ENCODE assay signal across 9 cellular contexts in the genomic region with DNA sequence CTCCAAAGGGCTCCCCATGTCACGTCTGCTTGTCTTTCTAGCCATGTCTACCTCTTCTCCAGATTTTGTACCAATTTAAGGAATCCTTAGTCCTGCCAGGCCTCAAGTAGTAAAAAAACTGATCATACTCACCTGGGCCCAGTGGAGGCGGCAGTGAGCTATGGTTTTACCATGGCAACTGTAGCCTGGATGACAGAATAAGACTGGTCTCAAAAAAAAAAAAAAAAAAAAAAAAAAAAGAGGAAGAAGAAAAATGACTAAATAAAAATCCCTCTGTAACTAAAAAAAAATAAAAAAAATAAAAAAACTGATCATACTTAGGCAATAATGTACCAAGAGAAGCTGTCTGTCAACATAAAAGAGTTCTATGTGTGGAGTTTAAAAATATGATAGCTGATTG.
DNase-seq lines count a peak whose midpoint lies in the region; ATAC-seq and TF ChIP-seq lines count a peak whose summit lies in the region.
"Had no signal": no experiment of that assay in that cellular context is flagged by ENCODE, and none has a peak within 500 bp of the region (broad histone marks: within the 10 kb centered on the region; RNA-seq: fewer than 3 reads in every experiment).

No MANE protein-coding gene starts in this region.

- H3K9me3 ChIP-seq in naive thymus-derived CD4-positive, alpha-beta T cell (ENCODE audit: control insufficient read depth in 2 of 3, low read length in 3 of 3), result no peaks in the 10 kb centered on the region
- no peaks in the 10 kb centered on the region for H3K9me3 ChIP-seq in ascending aorta

- no peak overlapping the region for H3K4me3 Mint-ChIP-seq in naive thymus-derived CD4-positive, alpha-beta T cell

- TF ChIP-seq CTCF in GM10248 (IDR thresholded peaks at IDR 0.05; ENCODE audit: control extremely low read depth, extremely low read depth, low read depth, missing control alignments), result peak; percentile 43
- TF ChIP-seq CTCF in foreskin fibroblast (IDR thresholded peaks at IDR 0.05; ENCODE audit: low read depth, low read length), result no peak
- no peak for TF ChIP-seq CTCF in ascending aorta (IDR thresholded peaks at IDR 0.05)

- H3K4me1 ChIP-seq in naive thymus-derived CD4-positive, alpha-beta T cell (ENCODE audit: control insufficient read depth in 2 of 2, insufficient read depth in 2 of 2, low read length in 2 of 2), result no peaks in the 10 kb centered on the region
- H3K4me1 ChIP-seq in ascending aorta, result no peaks in the 10 kb centered on the region

- H3K27ac ChIP-seq in naive thymus-derived CD4-positive, alpha-beta T cell (ENCODE audit: low read depth, low read length), result no peak overlapping the region
- H3K27ac ChIP-seq in ascending aorta, result no peak overlapping the region

- H3K27me3 ChIP-seq in naive thymus-derived CD4-positive, alpha-beta T cell (ENCODE audit: control insufficient read depth in 2 of 2, insufficient read depth in 2 of 2, low read length in 2 of 2), result no peaks in the 10 kb centered on the region
- no peaks in the 10 kb centered on the region for H3K27me3 ChIP-seq in ascending aorta

- peak; percentile 31 for DNase-seq in GM10248 (ENCODE audit: extremely low spot score)
- DNase-seq in UCSD-AML1 (lab: John Stamatoyannopoulos, UW; ENCODE audit: unreplicated experiment), result peak; percentile 41
- DNase-seq in naive thymus-derived CD4-positive, alpha-beta T cell, result peak in 4 of 9 donors; percentile 2 to 9 (median 5)
- DNase-seq in NCI-H2227 treated with DMSO at 0.1 percent for 48 hours (lab: John Stamatoyannopoulos, UW), result no peak
- no peak for DNase-seq in foreskin fibroblast
- no peak for DNase-seq in ascending aorta (ENCODE audit: low spot score in 2 of 2)

- CTCF ChIA-PET in GM10248 (lab: Yijun Ruan, JAX), result interaction anchor here (1.0 kb wide), 1 partner anchor 19 kb away, joined by 4 read pairs; no protein-coding TSS in a partner anchor
- CTCF ChIA-PET in naive thymus-derived CD4-positive, alpha-beta T cell (lab: Charles Lee), result no interaction called here

- H3K4me3 ChIP-seq in naive thymus-derived CD4-positive, alpha-beta T cell (ENCODE audit: low read length), result no peak overlapping the region
- no peak overlapping the region for H3K4me3 ChIP-seq in foreskin fibroblast (ENCODE audit: low read depth in 1 of 2, low read length in 2 of 2)
- no peak overlapping the region for H3K4me3 ChIP-seq in ascending aorta

- ATAC-seq in GM19467 (IDR thresholded peaks at IDR 0.05; ENCODE audit: unreplicated experiment) (peak; percentile 95), HG03354 (IDR thresholded peaks at IDR 0.05; ENCODE audit: poor library complexity, severe bottlenecking, unreplicated experiment) (peak; percentile 100)
- peak; percentile 54 for ATAC-seq in naive thymus-derived CD4-positive, alpha-beta T cell

- peaks cover 0 to 2% (median 0%) of the 10 kb centered on the region in 11 donors for H3K9me3 Mint-ChIP-seq in naive thymus-derived CD4-positive, alpha-beta T cell
- H3K9me3 Mint-ChIP-seq: IgD-negative memory B cell had no signal

- H3K36me3 Mint-ChIP-seq in naive thymus-derived CD4-positive, alpha-beta T cell, result no peaks in the 10 kb centered on the region
- H3K36me3 Mint-ChIP-seq: IgD-negative memory B cell had no signal

- POLR2A ChIA-PET in GM10248 (lab: Yijun Ruan, JAX), result no interaction called here
- POLR2A ChIA-PET in naive thymus-derived CD4-positive, alpha-beta T cell (lab: Charles Lee), result no interaction called here

- H3K36me3 ChIP-seq in naive thymus-derived CD4-positive, alpha-beta T cell (ENCODE audit: control insufficient read depth in 2 of 3, insufficient read depth in 3 of 3, low read length in 3 of 3), result no peaks in the 10 kb centered on the region
- H3K36me3 ChIP-seq in ascending aorta, result no peaks in the 10 kb centered on the region

- H3K27ac Mint-ChIP-seq in naive thymus-derived CD4-positive, alpha-beta T cell, result no peak overlapping the region
- H3K27ac Mint-ChIP-seq: IgD-negative memory B cell had no signal

- intact Hi-C loops in naive thymus-derived CD4-positive, alpha-beta T cell (cut with micrococcal nuclease), result loop anchor here in 1 of 2 donors (5.0 kb wide), 1 partner anchor 476 kb away; no protein-coding TSS in a partner anchor
- intact Hi-C loops in ascending aorta (cut with DNase I), result no loop called here

- H3K27me3 Mint-ChIP-seq in naive thymus-derived CD4-positive, alpha-beta T cell, result no peaks in the 10 kb centered on the region
- H3K27me3 Mint-ChIP-seq: IgD-negative memory B cell had no signal

- H3K4me1 Mint-ChIP-seq in naive thymus-derived CD4-positive, alpha-beta T cell, result no peaks in the 10 kb centered on the region

Comparison
In these comparisons a context has a peak if more than half of its experiments do, and no peak if none do; other contexts are left out.
1. DNase-seq: peak in GM10248 (single experiment) and UCSD-AML1 (single experiment); none in NCI-H2227 treated with DMSO at 0.1 percent for 48 hours (single experiment), foreskin fibroblast (0 of 2) and ascending aorta (0 of 2).
2. Peak in every context shown above with its lines, with median percentiles within 50 percentile points of each other: ATAC-seq.